1 cellular context compared by ENCODE assay signal in the genomic region with DNA sequence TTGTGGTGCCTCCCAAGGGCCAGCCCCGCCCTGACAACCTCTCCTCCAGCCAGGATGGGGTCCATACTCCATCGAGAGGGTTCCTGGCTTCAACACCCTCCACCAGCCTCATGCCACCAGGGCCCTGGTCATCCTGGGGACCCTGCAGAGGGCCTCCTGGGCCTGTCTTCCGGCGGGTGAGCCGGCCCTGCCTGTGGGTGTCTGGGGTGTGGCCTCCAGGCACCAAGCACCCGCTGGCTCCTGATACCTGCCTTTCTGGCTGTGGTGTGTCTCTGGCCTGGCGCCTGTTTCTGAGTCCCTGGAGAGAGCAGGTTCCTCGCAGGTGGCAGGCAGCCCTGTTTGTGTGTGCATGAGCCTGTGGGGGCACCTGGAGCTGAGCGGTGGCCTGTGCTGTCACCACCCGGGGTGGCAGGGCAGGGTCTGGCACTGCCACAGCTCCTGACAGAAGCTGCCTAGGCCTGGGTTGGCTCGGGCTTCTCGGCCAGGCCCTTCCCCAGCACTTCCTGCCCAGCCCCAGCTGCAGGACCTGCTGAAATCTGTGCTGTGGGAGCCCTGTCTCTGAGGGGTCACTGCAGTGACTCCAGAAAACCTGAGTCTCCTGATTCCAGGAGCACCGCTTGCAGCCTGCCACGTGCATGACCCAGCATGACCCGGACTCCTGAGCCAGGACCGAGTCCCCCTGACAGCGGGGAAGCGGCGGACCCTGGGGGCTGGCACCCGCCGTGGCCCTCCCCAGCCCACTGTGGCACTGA.
TF ChIP-seq lines count a peak whose summit lies in the region.

No MANE protein-coding gene starts in this region.

TF ChIP-seq in A549, 52 proteins besides CTCF, POLR2A, EP300 and RAD21 (continued from another document):
- TF ChIP-seq REST (IDR thresholded peaks at IDR 0.05), result no peak
- TF ChIP-seq, protein P1, sequence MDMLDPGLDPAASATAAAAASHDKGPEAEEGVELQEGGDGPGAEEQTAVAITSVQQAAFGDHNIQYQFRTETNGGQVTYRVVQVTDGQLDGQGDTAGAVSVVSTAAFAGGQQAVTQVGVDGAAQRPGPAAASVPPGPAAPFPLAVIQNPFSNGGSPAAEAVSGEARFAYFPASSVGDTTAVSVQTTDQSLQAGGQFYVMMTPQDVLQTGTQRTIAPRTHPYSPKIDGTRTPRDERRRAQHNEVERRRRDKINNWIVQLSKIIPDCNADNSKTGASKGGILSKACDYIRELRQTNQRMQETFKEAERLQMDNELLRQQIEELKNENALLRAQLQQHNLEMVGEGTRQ (IDR thresholded peaks at IDR 0.05), result no peak
- TF ChIP-seq FOSB (CRISPR knock-in tag; IDR thresholded peaks at IDR 0.05), result no peak
- TF ChIP-seq FOSL2 (IDR thresholded peaks at IDR 0.05), result no peak
- TF ChIP-seq FOSL2 (CRISPR knock-in tag; IDR thresholded peaks at IDR 0.05), result no peak
TF ChIP-seq in A549: peak in this region for 0.
